Comparison of ENCODE assay signal across 1 cellular context in the genomic region with DNA sequence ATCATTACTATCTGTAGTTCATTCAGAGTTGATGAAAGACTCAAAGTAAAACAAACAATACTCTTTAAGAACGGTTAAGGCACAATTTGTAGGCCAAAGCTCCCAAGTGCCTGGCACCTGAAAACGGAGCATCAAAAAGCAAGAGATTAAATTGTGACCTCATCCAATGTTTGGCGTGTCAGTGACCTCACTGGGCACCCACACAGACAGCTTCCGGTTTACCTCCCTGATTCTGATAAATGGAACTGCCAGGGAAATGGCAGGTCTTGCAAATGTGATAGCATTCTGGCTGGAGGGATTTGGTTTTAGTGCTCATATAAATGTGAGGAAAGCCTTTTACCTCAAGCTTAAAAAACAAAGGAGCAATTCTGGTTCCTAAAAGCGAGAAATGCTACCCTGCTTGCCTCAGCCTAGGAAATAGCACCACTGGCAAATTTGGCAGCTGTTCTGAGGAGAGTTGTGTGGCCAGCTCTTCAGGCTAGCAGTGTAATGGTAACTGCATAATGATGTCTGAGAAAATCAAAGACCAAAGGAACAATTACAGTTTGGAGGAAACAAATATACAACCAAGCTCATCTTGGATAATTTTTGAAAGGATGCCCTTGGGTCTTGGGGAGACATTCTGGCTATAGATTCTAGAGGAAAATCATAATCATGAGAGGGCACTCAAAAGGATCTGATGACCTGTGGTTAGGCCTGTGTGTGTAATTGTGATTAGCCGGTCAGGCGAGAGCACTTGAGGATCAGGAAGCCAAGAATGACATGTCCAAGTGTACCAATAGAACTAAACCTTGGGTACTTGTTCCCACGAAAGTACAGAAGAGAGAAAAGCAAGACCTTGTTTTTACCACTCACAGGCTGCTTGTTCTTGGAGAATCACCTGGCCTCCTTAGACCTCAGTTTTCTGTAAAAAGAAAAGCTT.
TF ChIP-seq lines count a peak whose summit lies in the region.

No MANE protein-coding gene starts in this region.

TF ChIP-seq in K562, 482 proteins besides CTCF, POLR2A, EP300 and RAD21 (continued from another document):
- no peak for TF ChIP-seq ESRRA (IDR thresholded peaks at IDR 0.05; ENCODE audit: borderline replicate concordance, low read depth)
- TF ChIP-seq GABPA (tag; conservative IDR thresholded peaks at IDR 0.05; ENCODE audit: low read depth) = peak; percentile 58
- peak; percentile 63; the same call in 1 of the 2 replicates for TF ChIP-seq CREM (IDR thresholded peaks at IDR 0.05; ENCODE audit: low read depth)
- TF ChIP-seq SP2 (IDR thresholded peaks at IDR 0.05; ENCODE audit: extremely low read depth, low read depth, low read length, poor library complexity, severe bottlenecking) = no peak
TF ChIP-seq in K562: peak in this region for 3.
